ENCODE assay signal across 10 cellular contexts in the genomic region with DNA sequence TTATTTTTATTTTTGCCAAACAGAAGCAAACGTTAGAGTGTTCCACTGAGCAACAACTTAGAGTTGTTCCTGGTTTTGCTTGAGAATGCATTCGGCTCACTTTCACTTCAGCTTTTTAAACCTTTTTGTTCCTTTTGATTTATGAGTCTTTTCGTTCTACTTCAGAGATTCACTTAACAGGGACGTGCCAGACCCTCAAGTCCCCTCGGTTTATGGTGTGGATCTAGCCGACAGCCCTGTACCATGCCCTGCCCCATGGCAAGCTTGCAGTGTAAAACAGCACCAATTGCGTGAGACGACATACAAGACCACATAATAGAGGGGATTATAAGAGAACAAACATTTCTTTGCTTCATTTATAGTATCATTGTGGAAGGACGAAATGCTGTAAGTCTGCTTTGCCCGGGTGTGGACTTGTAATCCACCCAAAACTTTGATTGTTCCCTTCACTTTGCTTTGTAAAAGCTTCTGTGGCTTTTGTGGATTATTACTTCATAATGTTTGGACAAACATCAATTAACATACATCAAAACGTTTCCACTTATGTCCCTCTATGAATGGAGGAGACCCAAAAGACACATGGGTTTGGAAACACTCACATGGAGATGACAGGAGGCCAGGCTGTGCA.
DNase-seq lines count a peak whose midpoint lies in the region; ATAC-seq, FAIRE-seq and TF ChIP-seq lines count a peak whose summit lies in the region.
"Had no signal": no experiment of that assay in that cellular context is flagged by ENCODE, and none has a peak within 500 bp of the region (broad histone marks: within the 10 kb centered on the region; RNA-seq: fewer than 3 reads in every experiment).

No MANE protein-coding gene starts in this region.

- H3K4me3 Mint-ChIP-seq in GM23338 (no peak overlapping the region), neural progenitor cell (no peak overlapping the region)
- H3K4me3 Mint-ChIP-seq in CD4-positive, alpha-beta T cell, result no peak overlapping the region
- H3K4me3 Mint-ChIP-seq: activated naive CD8-positive, alpha-beta T cell treated with anti-CD3 and anti-CD28 coated beads, Interleukin-2, amount 10 ng/mL, durations not matched to agents 7 days and 5 days; natural killer cell had no signal

- H3K4me1 Mint-ChIP-seq in GM23338 (peaks cover 9% of the 10 kb centered on the region; the same call in 2 of the 3 replicates), neural progenitor cell (peaks cover 9% of the 10 kb centered on the region)
- H3K4me1 Mint-ChIP-seq in CD4-positive, alpha-beta T cell (ENCODE audit: low read depth), result no peaks in the 10 kb centered on the region
- H3K4me1 Mint-ChIP-seq: activated naive CD8-positive, alpha-beta T cell treated with anti-CD3 and anti-CD28 coated beads, Interleukin-2, amount 10 ng/mL, durations not matched to agents 7 days and 5 days had no signal

- POLR2A ChIA-PET in PC-3 (lab: Charles Lee; ENCODE audit: unreplicated experiment), result interaction anchor here (0.6 kb wide), 1 partner anchor 38 kb away, joined by 3 read pairs; no protein-coding TSS in a partner anchor
- POLR2A ChIA-PET in CD4-positive, alpha-beta T cell (lab: Charles Lee), result no interaction called here

- FAIRE-seq in GM12891 (lab: Jason Lieb, UNC), result no peak

- no peaks in the 10 kb centered on the region for H3K9me2 ChIP-seq in GM23338 (ENCODE audit: insufficient read depth)
- H3K9me2 ChIP-seq in PC-3 (replicated peaks; ENCODE audit: low read length), result no peaks in the 10 kb centered on the region

- ATAC-seq in GM23338, result no peak
- no peak for ATAC-seq in PC-3
- no peak for ATAC-seq in CD4-positive, alpha-beta T cell (ENCODE audit: poor library complexity)
- ATAC-seq in GM18498 (IDR thresholded peaks at IDR 0.05; ENCODE audit: unreplicated experiment), result no peak

- TF ChIP-seq POLR2A in GM12891 (IDR thresholded peaks at IDR 0.05; ENCODE audit: low read depth, low read length), result no peak

- no peaks in the 10 kb centered on the region for H3K79me2 ChIP-seq in GM23338 (replicated peaks; ENCODE audit: insufficient read depth)
- no peaks in the 10 kb centered on the region for H3K79me2 ChIP-seq in PC-3 (ENCODE audit: low read length)
- H3K79me2 ChIP-seq in neural progenitor cell (ENCODE audit: low read depth), result no peaks in the 10 kb centered on the region

- CTCF ChIA-PET in PC-3 (lab: Charles Lee), result interaction anchor here (1.0 kb wide), 1 partner anchor 39 kb away, joined by 3 read pairs; no protein-coding TSS in a partner anchor
- CTCF ChIA-PET in CD4-positive, alpha-beta T cell (lab: Charles Lee), result no interaction called here

- H3K27ac Mint-ChIP-seq in GM23338 (0 out of 2 replicates have a peak overlapping the region, but pooled peaks have one; percentile 20), neural progenitor cell (no peak overlapping the region)
- no peak overlapping the region for H3K27ac Mint-ChIP-seq in CD4-positive, alpha-beta T cell
- H3K27ac Mint-ChIP-seq: activated naive CD8-positive, alpha-beta T cell treated with anti-CD3 and anti-CD28 coated beads, Interleukin-2, amount 10 ng/mL, durations not matched to agents 7 days and 5 days; natural killer cell had no signal

- DNase-seq in GM12891 (ENCODE audit: insufficient read length, low spot score) (no peak), GM23338 (ENCODE audit: low spot score) (no peak), NOMO-1 treated with dmso at 0.1 percent for 144 hours (lab: John Stamatoyannopoulos, UW; ENCODE audit: unreplicated experiment) (peak; percentile 54), PC-3 (no peak), neural progenitor cell (ENCODE audit: low spot score) (no peak)
- DNase-seq in CD4-positive, alpha-beta T cell, result no peak
- DNase-seq: activated naive CD8-positive, alpha-beta T cell treated with anti-CD3 and anti-CD28 coated beads, Interleukin-2, amount 10 ng/mL, durations not matched to agents 7 days and 5 days; natural killer cell had no signal

- H3F3A ChIP-seq in GM23338 (replicated peaks; ENCODE audit: low read depth) (no peaks in the 10 kb centered on the region), PC-3 (ENCODE audit: low read length, unreplicated experiment) (no peaks in the 10 kb centered on the region), neural progenitor cell (ENCODE audit: low read depth) (no peaks in the 10 kb centered on the region)

- no peak overlapping the region for H3K9ac ChIP-seq in PC-3 (ENCODE audit: low read length)
- H3K9ac ChIP-seq in neural progenitor cell, result no peak overlapping the region

- H2AFZ ChIP-seq in GM23338 (0 out of 2 replicates have a peak overlapping the region, but pooled peaks have one; percentile 61), PC-3 (ENCODE audit: low read length) (no peak overlapping the region), neural progenitor cell (replicated peaks) (no peak overlapping the region)

- H3K36me3 Mint-ChIP-seq in GM23338 (ENCODE audit: low read depth), result no peaks in the 10 kb centered on the region
- no peaks in the 10 kb centered on the region for H3K36me3 Mint-ChIP-seq in CD4-positive, alpha-beta T cell (ENCODE audit: low read depth)
- H3K36me3 Mint-ChIP-seq in neural progenitor cell, result no peaks in the 10 kb centered on the region
- H3K36me3 Mint-ChIP-seq: activated naive CD8-positive, alpha-beta T cell treated with anti-CD3 and anti-CD28 coated beads, Interleukin-2, amount 10 ng/mL, durations not matched to agents 7 days and 5 days; natural killer cell had no signal

- H3K9me3 ChIP-seq in muscle layer of duodenum (ENCODE audit: control insufficient read depth in 1 of 2, low read length in 2 of 2) (no peaks in the 10 kb centered on the region), PC-3 (ENCODE audit: low read length) (no peaks in the 10 kb centered on the region), neural progenitor cell (ENCODE audit: low read depth) (no peaks in the 10 kb centered on the region)
- H3K9me3 ChIP-seq in CD4-positive, alpha-beta T cell (ENCODE audit: control insufficient read depth, low read length), result no peaks in the 10 kb centered on the region

- H3K4me1 ChIP-seq in GM23338 (ENCODE audit: insufficient read depth) (no peaks in the 10 kb centered on the region), muscle layer of duodenum (ENCODE audit: control insufficient read depth in 1 of 2, insufficient read depth in 2 of 2, low read length in 2 of 2) (peaks cover 0 to 5% of the 10 kb centered on the region in 2 donors), PC-3 (ENCODE audit: insufficient read depth, low read length) (no peaks in the 10 kb centered on the region; the same call in 1 of the 2 replicates), neural progenitor cell (no peaks in the 10 kb centered on the region)

- no peaks in the 10 kb centered on the region for H3K27me3 Mint-ChIP-seq in GM23338 (ENCODE audit: insufficient read depth, low read depth, poor library complexity)
- H3K27me3 Mint-ChIP-seq in CD4-positive, alpha-beta T cell, result no peaks in the 10 kb centered on the region
- peaks cover 2% of the 10 kb centered on the region for H3K27me3 Mint-ChIP-seq in neural progenitor cell (ENCODE audit: insufficient read depth, low read depth)

- intact Hi-C loops in PC-3 (cut with micrococcal nuclease), result no loop called here
- intact Hi-C loops in CD4-positive, alpha-beta T cell (cut with DNase I, micrococcal nuclease), result no loop called here

- no peaks in the 10 kb centered on the region for H3K27me3 ChIP-seq in GM23338 (ENCODE audit: insufficient read depth)
- H3K27me3 ChIP-seq in muscle layer of duodenum (ENCODE audit: low read depth, low read length), result no peaks in the 10 kb centered on the region
- no peaks in the 10 kb centered on the region for H3K27me3 ChIP-seq in PC-3 (ENCODE audit: low read length)
- no peaks in the 10 kb centered on the region for H3K27me3 ChIP-seq in CD4-positive, alpha-beta T cell (ENCODE audit: control insufficient read depth, insufficient read depth, low read length)
- H3K27me3 ChIP-seq in neural progenitor cell, result no peaks in the 10 kb centered on the region

- BruUV-seq in PC-3 (replicated peaks; lab: Mats Ljungman, UMichigan), result no TSS peak

- no peak overlapping the region for H3K4me2 ChIP-seq in GM23338
- no peak overlapping the region for H3K4me2 ChIP-seq in PC-3 (ENCODE audit: low read length)
- no peak overlapping the region for H3K4me2 ChIP-seq in neural progenitor cell

- H3K36me3 ChIP-seq in GM23338 (ENCODE audit: insufficient read depth), result no peaks in the 10 kb centered on the region
- H3K36me3 ChIP-seq in muscle layer of duodenum (ENCODE audit: control insufficient read depth in 1 of 2, insufficient read depth in 2 of 2, low read length in 2 of 2), result no peaks in the 10 kb centered on the region
- no peaks in the 10 kb centered on the region for H3K36me3 ChIP-seq in PC-3 (ENCODE audit: low read depth, low read length)
- H3K36me3 ChIP-seq in neural progenitor cell, result no peaks in the 10 kb centered on the region

- no peak overlapping the region for H3K27ac ChIP-seq in GM23338 (ENCODE audit: low read depth)
- peak overlapping the region; percentile 15 for H3K27ac ChIP-seq in muscle layer of duodenum (ENCODE audit: low read length)
- H3K27ac ChIP-seq in PC-3 (ENCODE audit: low read length), result no peak overlapping the region
- H3K27ac ChIP-seq in CD4-positive, alpha-beta T cell (ENCODE audit: low read depth, low read length), result no peak overlapping the region
- H3K27ac ChIP-seq in neural progenitor cell, result no peak overlapping the region

- H3K4me3 ChIP-seq in GM23338 (no peak overlapping the region), muscle layer of duodenum (ENCODE audit: low read depth in 1 of 2, low read length in 2 of 2) (peak overlapping the region in 1 of 2 donors; percentile 12), PC-3 (ENCODE audit: low read length) (no peak overlapping the region), neural progenitor cell (no peak overlapping the region)

- H4K20me1 ChIP-seq in GM23338 (replicated peaks; ENCODE audit: insufficient read depth) (no peaks in the 10 kb centered on the region), PC-3 (ENCODE audit: low read length) (no peaks in the 10 kb centered on the region), neural progenitor cell (ENCODE audit: low read depth) (no peaks in the 10 kb centered on the region)

- H3K9me3 Mint-ChIP-seq in GM23338, result no peaks in the 10 kb centered on the region
- H3K9me3 Mint-ChIP-seq in CD4-positive, alpha-beta T cell, result no peaks in the 10 kb centered on the region
- peaks cover 3% of the 10 kb centered on the region for H3K9me3 Mint-ChIP-seq in neural progenitor cell
- H3K9me3 Mint-ChIP-seq: activated naive CD8-positive, alpha-beta T cell treated with anti-CD3 and anti-CD28 coated beads, Interleukin-2, amount 10 ng/mL, durations not matched to agents 7 days and 5 days; natural killer cell had no signal

- no peak for TF ChIP-seq CTCF in GM23338 (conservative IDR thresholded peaks at IDR 0.05; ENCODE audit: low read depth in 2 of 2)
- no peak for TF ChIP-seq CTCF in PC-3 (conservative IDR thresholded peaks at IDR 0.05; ENCODE audit: low read depth, low read length)
- no peak for TF ChIP-seq CTCF in CD4-positive, alpha-beta T cell (IDR thresholded peaks at IDR 0.05)
- TF ChIP-seq CTCF in neural progenitor cell (IDR thresholded peaks at IDR 0.05), result no peak

TF ChIP-seq in GM12891, 5 proteins besides CTCF, POLR2A, EP300 and RAD21 (continues in another document):
- TF ChIP-seq TAF1 (IDR thresholded peaks at IDR 0.05; ENCODE audit: low read depth, low read length), result no peak
- TF ChIP-seq SPI1 (IDR thresholded peaks at IDR 0.05; ENCODE audit: low read depth, low read length), result peak; percentile 63

TF ChIP-seq in GM23338, 12 proteins besides CTCF, POLR2A, EP300 and RAD21 (continues in another document):
- no peak for TF ChIP-seq EZH2phosphoT487 (IDR thresholded peaks at IDR 0.05; ENCODE audit: unreplicated experiment)
- no peak for TF ChIP-seq NANOG (IDR thresholded peaks at IDR 0.05; ENCODE audit: borderline replicate concordance)
